10 cellular contexts compared by ENCODE assay signal in the genomic region with DNA sequence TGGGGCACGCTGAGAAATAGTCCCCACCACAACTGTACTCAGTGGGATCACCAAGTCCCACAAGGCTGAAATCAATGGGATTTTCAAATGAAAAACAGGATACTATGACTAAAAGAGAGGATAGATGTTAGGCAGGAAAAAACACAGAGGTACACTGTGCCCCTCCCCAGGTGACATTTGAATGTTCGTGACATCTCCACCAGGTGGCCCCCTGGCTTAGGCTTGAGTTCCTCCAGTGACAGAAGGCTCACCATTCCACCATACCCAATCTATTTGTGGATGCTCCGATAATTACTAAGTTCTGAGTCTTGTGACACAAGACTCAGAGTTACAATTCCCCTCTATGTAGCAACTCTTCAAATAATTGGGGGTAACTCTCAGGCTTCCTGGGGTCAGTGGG.
DNase-seq lines count a peak whose midpoint lies in the region; ATAC-seq and TF ChIP-seq lines count a peak whose summit lies in the region.
"Had no signal": no experiment of that assay in that cellular context is flagged by ENCODE, and none has a peak within 500 bp of the region (broad histone marks: within the 10 kb centered on the region; RNA-seq: fewer than 3 reads in every experiment).

No MANE protein-coding gene starts in this region.

- no peaks in the 10 kb centered on the region for H3K9me3 ChIP-seq in OCI-LY3 (ENCODE audit: insufficient read depth, low read length)

- peak overlapping the region; percentile 3; the same call in 1 of the 2 replicates for H3K9ac ChIP-seq in OCI-LY3 (ENCODE audit: low read length)

- H3K4me3 ChIP-seq in OCI-LY3 (ENCODE audit: low read length) (no peak overlapping the region), fibroblast of pulmonary artery (replicated peaks; ENCODE audit: low read depth, low read length) (no peak overlapping the region)

- peak overlapping the region; percentile 31; the same call in 1 of the 2 replicates for H2AFZ ChIP-seq in OCI-LY3 (ENCODE audit: low read depth, low read length)

- peaks cover 53% of the 10 kb centered on the region for H3K4me1 ChIP-seq in OCI-LY3 (ENCODE audit: low read length)

- ATAC-seq in GM21825 (IDR thresholded peaks at IDR 0.05; ENCODE audit: unreplicated experiment): no peak
- no peak for ATAC-seq in GM19328 (IDR thresholded peaks at IDR 0.05; ENCODE audit: unreplicated experiment)
- ATAC-seq in GM18498 (IDR thresholded peaks at IDR 0.05; ENCODE audit: unreplicated experiment): no peak
- ATAC-seq: Right ventricle myocardium inferior had no signal

- no peaks in the 10 kb centered on the region for H4K20me1 ChIP-seq in OCI-LY3 (ENCODE audit: insufficient read depth, low read length)

- no peak overlapping the region for H3K27ac ChIP-seq in OCI-LY3 (ENCODE audit: low read length)

- TF ChIP-seq CTCF in GM13976 (IDR thresholded peaks at IDR 0.05; ENCODE audit: borderline replicate concordance, control extremely low read depth, extremely low read depth, insufficient read depth, missing control alignments) (peak; percentile 20), OCI-LY3 (IDR thresholded peaks at IDR 0.05; ENCODE audit: low read depth, low read length) (peak; percentile 64), fibroblast of pulmonary artery (IDR thresholded peaks at IDR 0.05; ENCODE audit: low read length, missing control alignments) (peak; percentile 7)

- in situ Hi-C loops in GM13976 (cut with MboI; ENCODE audit: low sequenced_read_pairs, unreplicated experiment): no loop called here

- peak; percentile 60 for DNase-seq in DMS53 (lab: John Stamatoyannopoulos, UW)
- DNase-seq in GM13976 (ENCODE audit: low spot score): no peak
- no peak for DNase-seq in fibroblast of pulmonary artery (ENCODE audit: low read depth)
- no peak for DNase-seq in T1000 (lab: John Stamatoyannopoulos, UW)
- DNase-seq: H7 had no signal

- no peaks in the 10 kb centered on the region for H3K36me3 ChIP-seq in OCI-LY3 (replicated peaks; ENCODE audit: low read depth, low read length)

- peaks cover 7% of the 10 kb centered on the region for H3K79me2 ChIP-seq in OCI-LY3 (ENCODE audit: low read length)

- H3K27me3 ChIP-seq in OCI-LY3 (ENCODE audit: low read depth, low read length): no peaks in the 10 kb centered on the region

- peak overlapping the region; percentile 23 for H3K4me2 ChIP-seq in OCI-LY3 (ENCODE audit: low read length)

Comparison
In these comparisons a context has a peak if more than half of its experiments do, and no peak if none do; other contexts are left out.
1. CTCF ChIP-seq: peak in every context shown above with its lines; median percentile 64 in OCI-LY3; 20 in GM13976; 7 in fibroblast of pulmonary artery.